In genomic region chr3:123078101-123078500, GRCh38 we compare ENCODE assay signal across 24 cellular contexts. TPM values are rescaled to one million over a fixed set of nuclear protein-coding genes. Genes with fewer than 3 reads are reported as not detected.
"Had no signal": no experiment of that assay in that cellular context is flagged by ENCODE, and none has a peak within 500 bp of the region (broad histone marks: within the 10 kb centered on the region; RNA-seq: fewer than 3 reads in every experiment).

No MANE protein-coding gene starts in this region.

- DNase-seq: activated CD4-positive, alpha-beta T cell treated with anti-CD3 and anti-CD28 coated beads, Interleukin-2, amount 10 ng/mL, durations not matched to agents 7 days and 5 days; activated CD8-positive, alpha-beta T cell treated with anti-CD3 and anti-CD28 coated beads, Interleukin-2, amount 10 ng/mL, durations not matched to agents 7 days and 5 days; activated naive CD4-positive, alpha-beta T cell treated with Interleukin-2 at 50 U/mL for 16 hours; activated naive CD8-positive, alpha-beta T cell treated with anti-CD3 and anti-CD28 coated beads, Interleukin-2, amount 10 ng/mL, durations not matched to agents 7 days and 5 days; activated T-cell treated with anti-CD3 and anti-CD28 coated beads, Interleukin-2, amount 50 U/mL, for 24 hours; effector CD4-positive, alpha-beta T cell; esophagus squamous epithelium; left cardiac atrium; natural killer cell; posterior cingulate gyrus; small intestine; stimulated activated CD4-positive, alpha-beta T cell treated with anti-CD3 and anti-CD28 coated beads, Interleukin-4, amount 100 ng/mL, for 24 hours; T-cell had no signal

- H3K36me3 ChIP-seq: esophagus squamous epithelium, thoracic aorta had no signal

- ATAC-seq: activated CD4-positive, CD25-positive, alpha-beta regulatory T cell treated with anti-CD3 and anti-CD28 coated beads, Interleukin-2, amount 50 U/mL, for 24 hours; activated CD8-positive, alpha-beta T cell treated with anti-CD3 and anti-CD28 coated beads, Interleukin-2, amount 10 ng/mL, durations not matched to agents 7 days and 5 days; left cardiac atrium; natural killer cell; right cardiac atrium; SK-N-SH treated with all-trans-retinoic acid at 6 μM for 48 hours; stimulated activated effector memory CD8-positive, alpha-beta T cell treated with anti-CD3 and anti-CD28 coated beads, Interleukin-12 subunit alpha, Interleukin-12 subunit beta, amount 100 ng/mL, for 72 hours; T-cell had no signal

- H3K27me3 Mint-ChIP-seq: activated CD4-positive, alpha-beta T cell treated with anti-CD3 and anti-CD28 coated beads, Interleukin-2, amount 10 ng/mL, durations not matched to agents 7 days and 5 days; activated naive CD8-positive, alpha-beta T cell treated with anti-CD3 and anti-CD28 coated beads, Interleukin-2, amount 10 ng/mL, durations not matched to agents 7 days and 5 days; activated T-cell treated with anti-CD3 and anti-CD28 coated beads, Interleukin-2, amount 50 U/mL, for 24 hours; central memory CD8-positive, alpha-beta T cell; T-cell had no signal

- H3K9me3 Mint-ChIP-seq: activated CD4-positive, alpha-beta T cell treated with anti-CD3 and anti-CD28 coated beads, Interleukin-2, amount 10 ng/mL, durations not matched to agents 7 days and 5 days; activated naive CD8-positive, alpha-beta T cell treated with anti-CD3 and anti-CD28 coated beads, Interleukin-2, amount 10 ng/mL, durations not matched to agents 7 days and 5 days; activated T-cell treated with anti-CD3 and anti-CD28 coated beads, Interleukin-2, amount 50 U/mL, for 24 hours; activated T-helper 2 cell treated with anti-CD3 and anti-CD28 coated beads, Interferon-gamma antibody, Interleukin-2, Interleukin-4, amounts not matched to agents 10 μg/mL and 5 μg/mL and 100 μg/mL, durations not matched to agents 14 hours and 24 hours and 36 hours; central memory CD8-positive, alpha-beta T cell; natural killer cell; stimulated activated effector memory CD8-positive, alpha-beta T cell treated with anti-CD3 and anti-CD28 coated beads, Interleukin-12 subunit alpha, Interleukin-12 subunit beta, amount 100 ng/mL, for 72 hours; T-cell had no signal

- H3K4me3 Mint-ChIP-seq: activated CD4-positive, alpha-beta T cell treated with anti-CD3 and anti-CD28 coated beads, Interleukin-2, amount 10 ng/mL, durations not matched to agents 7 days and 5 days; activated CD8-positive, alpha-beta T cell treated with anti-CD3 and anti-CD28 coated beads, Interleukin-2, amount 10 ng/mL, durations not matched to agents 7 days and 5 days; activated naive CD8-positive, alpha-beta T cell treated with anti-CD3 and anti-CD28 coated beads, Interleukin-2, amount 10 ng/mL, durations not matched to agents 7 days and 5 days; activated T-cell treated with anti-CD3 and anti-CD28 coated beads, Interleukin-2, amount 50 U/mL, for 24 hours; central memory CD8-positive, alpha-beta T cell; natural killer cell; stimulated activated effector memory CD8-positive, alpha-beta T cell treated with anti-CD3 and anti-CD28 coated beads, Interleukin-12 subunit alpha, Interleukin-12 subunit beta, amount 100 ng/mL, for 72 hours; T-cell had no signal

- H3K9me3 ChIP-seq: esophagus squamous epithelium, thoracic aorta had no signal

- H3K36me3 Mint-ChIP-seq: activated naive CD8-positive, alpha-beta T cell treated with anti-CD3 and anti-CD28 coated beads, Interleukin-2, amount 10 ng/mL, durations not matched to agents 7 days and 5 days; natural killer cell; stimulated activated effector memory CD8-positive, alpha-beta T cell treated with anti-CD3 and anti-CD28 coated beads, Interleukin-12 subunit alpha, Interleukin-12 subunit beta, amount 100 ng/mL, for 72 hours; T-cell had no signal

- H3K27ac Mint-ChIP-seq: activated CD4-positive, alpha-beta T cell treated with anti-CD3 and anti-CD28 coated beads, Interleukin-2, amount 10 ng/mL, durations not matched to agents 7 days and 5 days; activated CD8-positive, alpha-beta T cell treated with anti-CD3 and anti-CD28 coated beads, Interleukin-2, amount 10 ng/mL, durations not matched to agents 7 days and 5 days; activated naive CD8-positive, alpha-beta T cell treated with anti-CD3 and anti-CD28 coated beads, Interleukin-2, amount 10 ng/mL, durations not matched to agents 7 days and 5 days; activated T-cell treated with anti-CD3 and anti-CD28 coated beads, Interleukin-2, amount 50 U/mL, for 24 hours; activated T-helper 2 cell treated with anti-CD3 and anti-CD28 coated beads, Interferon-gamma antibody, Interleukin-2, Interleukin-4, amounts not matched to agents 10 μg/mL and 5 μg/mL and 100 μg/mL, durations not matched to agents 14 hours and 24 hours and 36 hours; natural killer cell; stimulated activated effector memory CD8-positive, alpha-beta T cell treated with anti-CD3 and anti-CD28 coated beads, Interleukin-12 subunit alpha, Interleukin-12 subunit beta, amount 100 ng/mL, for 72 hours; T-cell had no signal

- H3K4me3 ChIP-seq: esophagus squamous epithelium, hepatocyte, lung, thoracic aorta had no signal

- H3K27me3 ChIP-seq: esophagus squamous epithelium, hepatocyte had no signal

- FAIRE-seq: islet of Langerhans, small intestine, urothelium cell line had no signal

RNA-seq across cellular contexts. Expression of gene SEMA5B, which starts 50.5 kb away (rescaled TPM):
- total RNA-seq: activated CD4-positive, alpha-beta T cell treated with anti-CD3 and anti-CD28 coated beads, Interleukin-2, amount 10 ng/mL, durations not matched to agents 7 days and 5 days; activated CD8-positive, alpha-beta T cell treated with anti-CD3 and anti-CD28 coated beads, Interleukin-2, amount 10 ng/mL, durations not matched to agents 7 days and 5 days; activated T-helper 2 cell treated with anti-CD3 and anti-CD28 coated beads, Interferon-gamma antibody, Interleukin-2, Interleukin-4, amounts not matched to agents 10 μg/mL and 5 μg/mL and 100 μg/mL, durations not matched to agents 14 hours and 24 hours and 36 hours had no signal
